1 cellular context compared by ENCODE assay signal in the genomic region with DNA sequence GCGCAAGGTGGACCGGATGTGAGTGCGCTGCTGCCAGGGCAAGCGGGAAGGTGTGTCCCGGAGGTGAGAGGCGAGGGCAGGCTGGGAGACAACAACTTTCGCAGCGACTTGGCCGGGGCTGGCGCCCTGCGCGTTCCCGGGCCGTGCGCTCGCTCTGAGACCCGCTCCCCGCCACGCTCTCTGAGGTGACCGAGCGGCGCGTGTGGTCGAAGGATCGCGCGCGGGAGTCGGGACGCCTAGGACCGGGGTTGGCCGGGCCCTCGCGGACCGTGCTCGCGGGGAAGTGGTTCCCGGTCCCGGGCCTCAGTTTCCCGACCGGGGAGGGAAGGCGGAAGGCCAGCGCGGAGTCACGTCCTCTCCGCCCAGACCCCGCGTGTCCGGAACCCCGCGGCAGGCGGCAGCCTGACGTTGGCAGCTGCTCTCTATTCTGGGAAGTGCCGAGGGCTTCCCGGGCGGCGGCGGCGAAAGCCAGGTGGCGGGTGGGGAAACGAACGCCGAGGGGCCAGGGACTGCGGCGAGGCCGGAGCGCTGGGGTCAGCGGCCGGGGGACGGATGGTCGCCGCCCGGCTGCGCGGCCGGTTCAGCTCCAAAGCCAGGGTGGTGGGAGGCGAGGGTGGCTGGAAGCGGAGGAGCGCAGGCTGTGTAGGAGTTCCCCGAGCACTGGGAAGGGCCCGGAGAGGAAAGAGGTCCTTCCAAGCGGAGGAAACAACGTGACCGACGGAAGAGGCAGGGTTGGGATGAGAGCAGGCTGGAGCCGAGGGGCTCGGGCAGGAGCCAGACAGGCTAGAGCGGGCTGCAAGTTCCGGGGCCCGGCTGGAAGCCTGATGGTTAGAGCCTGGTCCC.
TF ChIP-seq lines count a peak whose summit lies in the region.

No MANE protein-coding gene starts in this region.

TF ChIP-seq in HepG2, 621 proteins besides CTCF, POLR2A, EP300 and RAD21 (continued from another document):
- TF ChIP-seq ARID2 (CRISPR knock-in tag; IDR thresholded peaks at IDR 0.05; ENCODE audit: borderline replicate concordance) (no peak), ZFP36L1 (CRISPR knock-in tag; IDR thresholded peaks at IDR 0.05) (peak; percentile 41; the same call in 1 of the 2 replicates), CCAR2 (optimal IDR thresholded peaks at IDR 0.05; ENCODE audit: low read depth, low read length) (no peak), FIP1L1 (IDR thresholded peaks at IDR 0.05; ENCODE audit: borderline replicate concordance, insufficient read depth, low read depth, low read length) (no peak), ZNF234 (CRISPR knock-in tag; conservative IDR thresholded peaks at IDR 0.05) (0 out of 2 replicates have a peak, but pooled peaks have one; percentile 62), ZNF746 (CRISPR knock-in tag; IDR thresholded peaks at IDR 0.05) (no peak), NFIC (IDR thresholded peaks at IDR 0.05; ENCODE audit: low read length) (no peak), REPIN1 (CRISPR knock-in tag; IDR thresholded peaks at IDR 0.05; ENCODE audit: borderline replicate concordance, low read depth) (peak; percentile 60; the same call in 1 of the 2 replicates), ZNF260 (CRISPR knock-in tag; IDR thresholded peaks at IDR 0.05; ENCODE audit: borderline replicate concordance, low read depth) (no peak), GATAD2A (CRISPR knock-in tag; IDR thresholded peaks at IDR 0.05) (no peak; the same call in 1 of the 2 replicates)
- TF ChIP-seq, protein P1, sequence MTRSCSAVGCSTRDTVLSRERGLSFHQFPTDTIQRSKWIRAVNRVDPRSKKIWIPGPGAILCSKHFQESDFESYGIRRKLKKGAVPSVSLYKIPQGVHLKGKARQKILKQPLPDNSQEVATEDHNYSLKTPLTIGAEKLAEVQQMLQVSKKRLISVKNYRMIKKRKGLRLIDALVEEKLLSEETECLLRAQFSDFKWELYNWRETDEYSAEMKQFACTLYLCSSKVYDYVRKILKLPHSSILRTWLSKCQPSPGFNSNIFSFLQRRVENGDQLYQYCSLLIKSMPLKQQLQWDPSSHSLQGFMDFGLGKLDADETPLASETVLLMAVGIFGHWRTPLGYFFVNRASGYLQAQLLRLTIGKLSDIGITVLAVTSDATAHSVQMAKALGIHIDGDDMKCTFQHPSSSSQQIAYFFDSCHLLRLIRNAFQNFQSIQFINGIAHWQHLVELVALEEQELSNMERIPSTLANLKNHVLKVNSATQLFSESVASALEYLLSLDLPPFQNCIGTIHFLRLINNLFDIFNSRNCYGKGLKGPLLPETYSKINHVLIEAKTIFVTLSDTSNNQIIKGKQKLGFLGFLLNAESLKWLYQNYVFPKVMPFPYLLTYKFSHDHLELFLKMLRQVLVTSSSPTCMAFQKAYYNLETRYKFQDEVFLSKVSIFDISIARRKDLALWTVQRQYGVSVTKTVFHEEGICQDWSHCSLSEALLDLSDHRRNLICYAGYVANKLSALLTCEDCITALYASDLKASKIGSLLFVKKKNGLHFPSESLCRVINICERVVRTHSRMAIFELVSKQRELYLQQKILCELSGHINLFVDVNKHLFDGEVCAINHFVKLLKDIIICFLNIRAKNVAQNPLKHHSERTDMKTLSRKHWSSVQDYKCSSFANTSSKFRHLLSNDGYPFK (CRISPR knock-in tag; IDR thresholded peaks at IDR 0.05; ENCODE audit: borderline replicate concordance): peak; percentile 54; the same call in 1 of the 2 replicates
- TF ChIP-seq, protein P2, sequence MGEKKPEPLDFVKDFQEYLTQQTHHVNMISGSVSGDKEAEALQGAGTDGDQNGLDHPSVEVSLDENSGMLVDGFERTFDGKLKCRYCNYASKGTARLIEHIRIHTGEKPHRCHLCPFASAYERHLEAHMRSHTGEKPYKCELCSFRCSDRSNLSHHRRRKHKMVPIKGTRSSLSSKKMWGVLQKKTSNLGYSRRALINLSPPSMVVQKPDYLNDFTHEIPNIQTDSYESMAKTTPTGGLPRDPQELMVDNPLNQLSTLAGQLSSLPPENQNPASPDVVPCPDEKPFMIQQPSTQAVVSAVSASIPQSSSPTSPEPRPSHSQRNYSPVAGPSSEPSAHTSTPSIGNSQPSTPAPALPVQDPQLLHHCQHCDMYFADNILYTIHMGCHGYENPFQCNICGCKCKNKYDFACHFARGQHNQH (CRISPR knock-in tag; IDR thresholded peaks at IDR 0.05): peak; percentile 22
